In the genomic region with DNA sequence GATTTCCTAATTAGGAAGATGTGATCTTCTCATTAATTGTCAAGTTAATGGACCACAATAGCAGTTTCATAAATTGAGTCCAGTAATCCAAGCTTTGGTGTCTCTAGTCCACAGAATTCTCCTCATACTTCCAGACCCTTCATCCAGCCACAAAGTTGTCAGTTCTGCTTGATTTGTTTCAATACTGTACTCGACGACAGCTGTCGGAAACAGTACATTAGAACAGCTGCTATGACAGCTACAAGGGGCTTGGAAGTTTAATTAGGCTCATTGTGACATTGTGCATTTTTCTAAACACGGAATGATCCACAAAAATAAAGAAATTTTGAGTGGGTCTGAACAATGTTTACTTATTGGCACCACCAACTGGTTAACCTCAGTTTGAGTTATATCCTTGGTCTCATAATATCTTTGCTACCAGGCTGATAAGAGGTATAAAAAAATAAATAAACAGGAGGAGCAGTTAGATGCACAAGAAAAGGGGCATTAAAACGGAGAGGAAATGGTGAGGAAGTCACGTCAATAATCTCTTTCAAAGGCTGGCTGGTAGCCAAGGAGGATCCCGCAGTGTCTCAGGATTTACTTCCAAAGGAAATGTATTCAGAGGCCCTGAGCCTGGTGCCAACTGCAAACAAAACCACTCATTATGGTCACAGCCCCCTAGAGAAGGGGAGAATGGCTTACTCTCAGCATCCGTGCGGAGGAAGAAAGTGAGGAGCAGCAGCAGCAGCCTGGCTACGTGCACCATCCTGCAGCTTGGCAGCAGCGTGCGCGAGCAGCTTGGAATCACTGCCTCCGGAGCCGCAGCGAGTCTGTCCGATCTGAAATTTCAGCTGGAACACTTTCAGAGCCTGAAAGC, we compare ENCODE assay signal across 10 cellular contexts.
DNase-seq lines count a peak whose midpoint lies in the region; ATAC-seq lines count a peak whose summit lies in the region.
"Had no signal": no experiment of that assay in that cellular context is flagged by ENCODE, and none has a peak within 500 bp of the region (broad histone marks: within the 10 kb centered on the region; RNA-seq: fewer than 3 reads in every experiment).

No MANE protein-coding gene starts in this region.

- DNase-seq in DMS 273 treated with DMSO at 0.1 percent for 48 hours (lab: John Stamatoyannopoulos, UW) (peak; percentile 16), NCI-H69 (lab: John Stamatoyannopoulos, UW) (peak; percentile 100), fibroblast of peridontal ligament (ENCODE audit: extremely low read depth) (peak; percentile 43), occipital lobe (lab: John Stamatoyannopoulos, UW) (peak; percentile 67), RPMI8226 (no peak)
- DNase-seq in stimulated activated naive CD8-positive, alpha-beta T cell treated with anti-CD3 and anti-CD28 coated beads, Interleukin-15, Interleukin-2, amounts not matched to agents 100 U/mL and 50 U/mL, for 24 hours, result no peak
- DNase-seq: activated CD4-positive, alpha-beta T cell treated with anti-CD3 and anti-CD28 coated beads, Interleukin-2, amount 50 U/mL, for 4 hours; GDM1 had no signal

- no peak for ATAC-seq in HG03354 (IDR thresholded peaks at IDR 0.05; ENCODE audit: poor library complexity, severe bottlenecking, unreplicated experiment)
- no peak for ATAC-seq in stimulated activated naive CD8-positive, alpha-beta T cell treated with anti-CD3 and anti-CD28 coated beads, Interleukin-15, Interleukin-2, amounts not matched to agents 100 U/mL and 50 U/mL, for 24 hours
- ATAC-seq in GM18870 (IDR thresholded peaks at IDR 0.05; ENCODE audit: unreplicated experiment), result no peak

Comparison
In these comparisons a context has a peak if more than half of its experiments do, and no peak if none do; other contexts are left out.
1. DNase-seq: peak in DMS 273 treated with DMSO at 0.1 percent for 48 hours (single experiment), NCI-H69 (single experiment), fibroblast of peridontal ligament (single experiment) and occipital lobe (single experiment); none in stimulated activated naive CD8-positive, alpha-beta T cell treated with anti-CD3 and anti-CD28 coated beads, Interleukin-15, Interleukin-2, amounts not matched to agents 100 U/mL and 50 U/mL, for 24 hours (single experiment) and RPMI8226 (single experiment).